ENCODE assay signal across 8 cellular contexts in genomic region chr11:64304316-64305072, GRCh38. TPM values are rescaled to one million over a fixed set of nuclear protein-coding genes. Genes with fewer than 3 reads are reported as not detected.
DNase-seq lines count a peak whose midpoint lies in the region; ATAC-seq and TF ChIP-seq lines count a peak whose summit lies in the region.

No MANE protein-coding gene starts in this region.

- H3K4me3 ChIP-seq in right cardiac atrium (ENCODE audit: low read length) (peak overlapping the region; percentile 43), rectal smooth muscle tissue (ENCODE audit: low read length) (peak overlapping the region; percentile 86), vagina (peak overlapping the region; percentile 83 to 93)

- in situ Hi-C loops in GM13977 (cut with MboI; ENCODE audit: low pct_unique_long_range_greater_than_20kb, low sequenced_read_pairs, unreplicated experiment), result no loop called here

- under 1% methylated on average over 46 of the region's 46 CpGs for WGBS in right cardiac atrium

- H3K27me3 ChIP-seq in right cardiac atrium (ENCODE audit: control insufficient read depth, insufficient read depth) (no peaks in the 10 kb centered on the region), rectal smooth muscle tissue (ENCODE audit: control insufficient read depth, insufficient read depth, low read length) (peaks cover 17% of the 10 kb centered on the region), vagina (no peaks in the 10 kb centered on the region)

- H3K9me3 ChIP-seq in right cardiac atrium (ENCODE audit: control insufficient read depth, low read length) (no peaks in the 10 kb centered on the region), vagina (no peaks in the 10 kb centered on the region)

- TF ChIP-seq POLR2A in vagina (IDR thresholded peaks at IDR 0.05), result no peak

- H3K4me1 ChIP-seq in right cardiac atrium (ENCODE audit: control insufficient read depth, insufficient read depth, low read length), result peaks cover 10% of the 10 kb centered on the region
- H3K4me1 ChIP-seq in rectal smooth muscle tissue (ENCODE audit: control insufficient read depth, insufficient read depth, low read length), result peaks cover 8% of the 10 kb centered on the region
- peaks cover 45% of the 10 kb centered on the region for H3K4me1 ChIP-seq in vagina

- intact Hi-C loops in right cardiac atrium (cut with DNase I), result loop anchor here in 1 of 4 donors (5.0 kb wide), 3 partner anchors 67 to 117 kb away; partner anchors contain the start of genes FERMT3 and STIP1
- intact Hi-C loops in vagina (cut with DNase I), result loop anchor here (5.0 kb wide), 1 partner anchor 67 kb away; no protein-coding TSS in a partner anchor

- H3K9ac ChIP-seq in rectal smooth muscle tissue (ENCODE audit: low read length), result peak overlapping the region; percentile 66

- H3K27ac ChIP-seq in angular gyrus (ENCODE audit: low read depth, low read length) (peak overlapping the region; percentile 98), right cardiac atrium (ENCODE audit: low read length) (peak overlapping the region; percentile 83), rectal smooth muscle tissue (ENCODE audit: low read depth, low read length) (peak overlapping the region; percentile 99), vagina (peak overlapping the region; percentile 96)

- peak; percentile 4 for ATAC-seq in HG02884 (IDR thresholded peaks at IDR 0.05; ENCODE audit: unreplicated experiment)
- peak; percentile 55 to 56 for ATAC-seq in right cardiac atrium

- DNase-seq in GM13977 (ENCODE audit: low spot score) (peak; percentile 88), NCI-H1694 treated with DMSO at 0.1 percent for 48 hours (lab: John Stamatoyannopoulos, UW) (peak; percentile 77), T-helper 2 cell (peak; percentile 84 to 94 (median 88)), right cardiac atrium (peak; percentile 93 to 98 (median 97)), vagina (ENCODE audit: extremely low spot score in 2 of 2) (peak in 1 of 2 donors; percentile 93)

- no peaks in the 10 kb centered on the region for H3K36me3 ChIP-seq in rectal smooth muscle tissue (ENCODE audit: control insufficient read depth, insufficient read depth, low read length)
- H3K36me3 ChIP-seq in vagina, result no peaks in the 10 kb centered on the region

- peak; percentile 93 for TF ChIP-seq CTCF in GM13977 (IDR thresholded peaks at IDR 0.05; ENCODE audit: extremely low read depth, insufficient read depth, missing control alignments)
- TF ChIP-seq CTCF in vagina (IDR thresholded peaks at IDR 0.05), result peak; percentile 83 to 90 (median 85)

RNA-seq across cellular contexts. Expression of gene ESRRA, which starts 0.8 kb away (rescaled TPM):
- 100 to 1,000 TPM; 132 to 171 (median 141) TPM for total RNA-seq in right cardiac atrium
- polyA plus RNA-seq in right cardiac atrium, result 199 TPM
- total RNA-seq in vagina, result 44.4 TPM

RNA-seq across cellular contexts. Expression of gene CATSPERZ, which starts 4.3 kb away (rescaled TPM):
- not detected for total RNA-seq in right cardiac atrium
- polyA plus RNA-seq in right cardiac atrium, result 0.14 TPM
- total RNA-seq in vagina, result not detected

RNA-seq across cellular contexts. Expression of gene TRMT112, which starts 12.9 kb away (rescaled TPM):
- total RNA-seq in right cardiac atrium (100 to 1,000 TPM in 3 of 4 donors, 10 to 100 TPM in 1; 91.7 to 103 (median 102) TPM), vagina (195 TPM)
- polyA plus RNA-seq in right cardiac atrium, result 144 TPM

RNA-seq across cellular contexts. Expression of gene KCNK4, which starts 13.4 kb away (rescaled TPM):
- total RNA-seq in right cardiac atrium (not detected), vagina (0.98 TPM)
- 0.05 TPM for polyA plus RNA-seq in right cardiac atrium

RNA-seq across cellular contexts. Expression of gene PRDX5, which starts 13.4 kb away (rescaled TPM):
- total RNA-seq in right cardiac atrium (100 to 1,000 TPM; 258 to 356 (median 315) TPM), vagina (229 TPM)
- polyA plus RNA-seq in right cardiac atrium, result 683 TPM
